ENCODE assay signal across 8 cellular contexts in genomic region chr4:154491731-154492249, GRCh38. TPM values are rescaled to one million over a fixed set of nuclear protein-coding genes. Genes with fewer than 3 reads are reported as not detected.
DNase-seq lines count a peak whose midpoint lies in the region; ATAC-seq and TF ChIP-seq lines count a peak whose summit lies in the region.

A gene with protein sequence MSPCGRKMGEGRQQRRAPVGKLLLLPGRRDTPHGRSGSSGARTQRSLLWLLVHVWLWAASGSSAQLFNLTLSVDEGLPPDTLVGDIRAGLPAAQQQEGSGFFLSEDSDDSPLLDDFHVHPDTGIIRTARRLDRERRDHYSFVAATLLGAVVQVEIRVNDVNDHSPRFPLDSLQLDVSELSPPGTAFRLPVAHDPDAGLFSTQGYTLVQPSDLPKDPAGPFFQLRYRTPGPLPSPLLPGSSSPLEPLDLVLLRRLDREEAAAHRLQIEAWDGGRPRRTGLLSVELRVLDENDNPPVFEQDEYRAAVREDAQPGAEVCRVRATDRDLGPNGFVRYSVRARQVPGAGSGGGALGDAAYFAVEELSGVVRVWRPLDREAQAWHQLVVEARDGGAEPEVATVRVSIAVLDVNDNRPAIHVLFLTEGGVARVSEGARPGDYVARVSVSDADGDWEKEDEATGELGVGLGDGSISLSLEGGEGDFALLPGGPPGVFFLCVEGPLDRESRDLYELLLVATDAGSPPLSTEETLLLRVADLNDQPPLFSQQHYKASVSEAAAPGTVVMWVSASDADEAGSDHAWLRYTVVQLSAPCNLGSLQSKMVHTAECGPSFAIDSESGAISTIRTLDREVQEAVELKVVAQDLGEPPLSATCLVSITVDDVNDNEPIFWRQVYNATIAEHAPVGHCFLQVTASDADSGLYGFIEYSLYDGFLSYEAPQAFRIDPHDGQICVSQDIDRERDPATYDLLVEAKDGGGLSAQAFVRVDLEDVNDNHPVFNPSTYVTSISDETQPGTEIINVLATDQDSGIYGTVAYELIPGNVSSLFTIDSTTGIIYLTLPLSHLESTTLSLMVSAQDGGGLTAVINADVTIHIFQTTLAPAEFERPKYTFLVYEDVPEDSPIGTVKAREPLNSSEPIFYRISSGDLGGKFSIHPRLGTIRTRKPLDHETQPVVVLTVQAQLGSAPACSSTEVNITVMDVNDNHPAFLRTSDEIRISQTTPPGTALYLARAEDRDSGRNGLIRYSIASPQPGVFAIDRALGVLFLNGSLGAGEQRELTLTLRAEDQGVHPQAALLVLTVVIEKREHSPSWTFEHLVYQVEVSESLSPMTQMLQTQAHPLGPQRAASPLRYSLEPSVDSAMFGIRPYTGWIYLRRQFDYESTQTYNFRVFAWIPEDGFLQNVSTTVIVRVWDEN (N-terminal part only) (minus strand): TSS chr4:154491799. CDS start chr4:154491355, 444 bp downstream.

- H3K9ac ChIP-seq in Karpas-422 (ENCODE audit: low read length) = no peak within 1 kb of the TSS

- no peaks in the 10 kb centered on the region for H4K20me1 ChIP-seq in Karpas-422 (ENCODE audit: insufficient read depth, low read depth, low read length)

- H2AFZ ChIP-seq in Karpas-422 (ENCODE audit: low read length) = no peak within 1 kb of the TSS

- 0 to 1% methylated on average over 4 to 39 of the region's 42 CpGs for WGBS in body of pancreas, 2 donors

- ATAC-seq in body of pancreas (peak; percentile 22), left colon (peak; percentile 95)

- no peaks in the 10 kb centered on the region for H3K79me2 ChIP-seq in Karpas-422 (ENCODE audit: low read length)

- peaks cover 0 to 15% of the 10 kb centered on the region in 2 donors for H3K27me3 ChIP-seq in body of pancreas
- no peaks in the 10 kb centered on the region for H3K27me3 ChIP-seq in Karpas-422 (ENCODE audit: low read length)

- H3K9me3 ChIP-seq in body of pancreas (no peaks in the 10 kb centered on the region), Karpas-422 (ENCODE audit: low read length) (no peaks in the 10 kb centered on the region)

- H3K27ac ChIP-seq in body of pancreas = no peak within 1 kb of the TSS
- H3K27ac ChIP-seq in temporal lobe (ENCODE audit: low read depth, low read length) = no peak within 1 kb of the TSS
- no peak within 1 kb of the TSS for H3K27ac ChIP-seq in Karpas-422 (ENCODE audit: low read length)

- no peak within 1 kb of the TSS for H3K4me3 ChIP-seq in body of pancreas
- H3K4me3 ChIP-seq in Karpas-422 (ENCODE audit: low read length) = no peak within 1 kb of the TSS

- H3K36me3 ChIP-seq in body of pancreas (replicated peaks in 1 of 2; ENCODE audit: insufficient read depth in 1 of 2, low read depth in 2 of 2) (no peaks in the 10 kb centered on the region), Karpas-422 (ENCODE audit: insufficient read depth, low read length) (no peaks in the 10 kb centered on the region)

- peaks cover 24% of the 10 kb centered on the region for H3K4me1 ChIP-seq in body of pancreas
- no peaks in the 10 kb centered on the region for H3K4me1 ChIP-seq in Karpas-422 (ENCODE audit: low read length)

- intact Hi-C loops in body of pancreas (cut with DNase I) (no loop called here), left colon (cut with DNase I, micrococcal nuclease) (no loop called here)

- DNase-seq in activated gamma-delta T cell (lab: John Stamatoyannopoulos, UW) = peak; percentile 2
- no peak for DNase-seq in activated gamma-delta T cell treated with Interleukin-2 at 50 U/mL for 16 hours
- DNase-seq in GOT3 (lab: John Stamatoyannopoulos, UW) = peak; percentile 2
- peak; percentile 19 for DNase-seq in NCI-H146 treated with DMSO at 0.1 percent for 48 hours (lab: John Stamatoyannopoulos, UW; ENCODE audit: unreplicated experiment)
- DNase-seq in body of pancreas = peak in 1 of 4 donors; percentile 16
- peak; percentile 34 to 59 for DNase-seq in left colon
- no peak for DNase-seq in Karpas-422

- no peak within 1 kb of the TSS for H3K4me2 ChIP-seq in Karpas-422 (ENCODE audit: low read depth, low read length, poor library complexity, severe bottlenecking)

- H3K9me2 ChIP-seq in Karpas-422 (replicated peaks; ENCODE audit: insufficient read depth, low read length) = no peaks in the 10 kb centered on the region

- TF ChIP-seq CTCF in body of pancreas (IDR thresholded peaks at IDR 0.05) = no peak

- no peak for TF ChIP-seq POLR2A in body of pancreas (IDR thresholded peaks at IDR 0.05)

RNA-seq across cellular contexts. Expression of the gene that starts here (rescaled TPM):
- total RNA-seq in body of pancreas (under 1 TPM; 0.33 to 0.78 TPM), left colon (1 to 10 TPM in 1 of 2 donors, under 1 TPM in 1; 0.43 to 1.5 TPM), temporal lobe (10.1 TPM)
- total RNA-seq in Karpas-422 (2014; rRNA removed; shearing (Covaris generic); ENCODE audit: low replicate concordance) = 0.04 TPM in 1 of 2 replicates, not detected in the other

Comparison
In these comparisons a context has a peak if more than half of its experiments do, and no peak if none do; other contexts are left out.
1. DNase-seq: peak in activated gamma-delta T cell (single experiment), GOT3 (single experiment), NCI-H146 treated with DMSO at 0.1 percent for 48 hours (single experiment) and left colon (2 of 2); none in activated gamma-delta T cell treated with Interleukin-2 at 50 U/mL for 16 hours (single experiment) and Karpas-422 (single experiment).
2. Peak in ATAC-seq in body of pancreas; RNA of the gene not detected or under 1 TPM.